ENCODE assay signal across 8 cellular contexts in the genomic region with DNA sequence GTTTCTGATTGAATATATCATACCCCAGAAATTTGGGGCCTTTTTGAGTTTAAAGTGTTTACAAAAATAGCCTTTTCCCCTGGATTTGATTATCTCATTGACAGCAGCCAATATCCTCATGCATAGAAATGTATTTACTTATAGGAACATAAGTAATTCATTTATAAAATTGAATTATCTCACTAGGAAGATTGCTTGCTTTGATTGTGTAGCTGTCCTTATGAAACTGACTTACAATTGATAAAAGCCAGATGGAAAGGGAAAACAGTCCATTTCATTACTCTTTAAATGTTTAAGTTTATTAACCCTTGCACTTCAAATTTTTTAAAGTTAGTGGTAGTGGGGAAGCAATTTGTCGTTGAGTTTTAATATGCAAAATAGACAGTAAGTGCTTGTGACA.
"Had no signal": no experiment of that assay in that cellular context is flagged by ENCODE, and none has a peak within 500 bp of the region (broad histone marks: within the 10 kb centered on the region; RNA-seq: fewer than 3 reads in every experiment).

No MANE protein-coding gene starts in this region.

- H3K27me3 Mint-ChIP-seq: IgD-negative memory B cell had no signal

- H3K4me3 ChIP-seq: K562 had no signal

- H3K36me3 Mint-ChIP-seq: IgD-negative memory B cell had no signal

- H3K4me3 Mint-ChIP-seq: IgD-negative memory B cell had no signal

- H3K27ac ChIP-seq: HL-60 had no signal

- ATAC-seq: HepG2, K562 had no signal

- DNase-seq: IMR-90, KBM-7, KG1 had no signal

- FAIRE-seq: HepG2, HTR-8/SVneo, K562 had no signal

- H3K4me1 Mint-ChIP-seq: IgD-negative memory B cell had no signal

- H3K27ac Mint-ChIP-seq: IgD-negative memory B cell had no signal
